Comparison of ENCODE assay signal across 8 cellular contexts in the genomic region with DNA sequence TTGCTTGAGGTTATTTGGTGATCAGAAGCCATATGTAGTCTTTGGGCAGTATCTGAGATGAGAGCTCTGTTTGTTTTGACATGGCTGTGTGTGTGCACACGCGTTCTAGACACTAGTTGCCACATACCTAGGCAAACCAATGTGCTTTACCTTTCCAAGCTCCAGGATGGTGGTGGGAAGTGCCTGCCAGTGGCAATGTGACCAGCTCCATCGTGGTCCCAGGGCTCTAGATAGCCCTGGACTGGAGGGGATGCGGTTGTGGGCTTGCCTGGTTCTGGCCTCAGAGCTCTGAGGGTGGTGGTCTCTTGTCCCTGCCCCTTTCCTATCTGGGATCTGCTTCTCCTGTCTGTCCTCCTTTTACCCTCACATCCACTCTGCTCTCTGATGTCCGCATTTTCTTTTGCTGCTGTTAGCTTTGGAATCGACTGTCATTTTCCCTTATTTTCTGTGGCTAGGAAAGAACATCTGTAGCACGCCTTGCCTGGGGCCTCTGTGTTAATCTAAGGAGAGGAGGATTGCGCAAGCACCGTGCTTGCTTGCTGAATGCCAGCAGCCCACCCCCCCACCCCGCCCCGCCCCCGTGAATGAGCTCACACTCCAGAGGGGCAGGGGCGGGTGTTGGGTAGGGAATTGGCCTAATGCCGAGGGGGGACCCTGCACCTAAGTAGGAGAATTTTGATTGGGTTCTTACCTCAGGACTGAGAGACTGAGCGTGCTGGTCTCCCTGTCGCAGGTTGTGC.
DNase-seq lines count a peak whose midpoint lies in the region; ATAC-seq, FAIRE-seq and TF ChIP-seq lines count a peak whose summit lies in the region.

No MANE protein-coding gene starts in this region.

- H3K36me3 Mint-ChIP-seq in T-helper 2 cell treated with Interferon-gamma antibody and Interleukin-4, amounts not matched to agents 5 μg/mL and 100 μg/mL, for 36 hours (ENCODE audit: low read depth) = peaks cover 12% of the 10 kb centered on the region

- H4K91ac ChIP-seq in H1 (replicated peaks; ENCODE audit: insufficient read length, low read length) = no peak overlapping the region

- H3K36me3 ChIP-seq in Karpas-422 (ENCODE audit: insufficient read depth, low read length) = peaks cover 13% of the 10 kb centered on the region; the same call in 1 of the 2 replicates
- H3K36me3 ChIP-seq in H1 (ENCODE audit: control insufficient read depth in 2 of 4, insufficient read depth in 4 of 4, low read length in 3 of 4) = no peaks in the 10 kb centered on the region
- H3K36me3 ChIP-seq in mucosa of stomach (ENCODE audit: control insufficient read depth, insufficient read depth, low read length) = no peaks in the 10 kb centered on the region

- H3K27me3 ChIP-seq in AG04450 (ENCODE audit: control insufficient read depth, insufficient read depth, low read length) (no peaks in the 10 kb centered on the region), Karpas-422 (ENCODE audit: low read length) (no peaks in the 10 kb centered on the region), H1 (replicated peaks in 1 of 4; ENCODE audit: control insufficient read depth in 3 of 4, extremely low read depth in 1 of 4, insufficient read depth in 3 of 4, low read length in 3 of 4) (no peaks in the 10 kb centered on the region), mucosa of stomach (ENCODE audit: control insufficient read depth, insufficient read depth, low read length) (no peaks in the 10 kb centered on the region)

- H2BK15ac ChIP-seq in H1 (ENCODE audit: low read length) = peak overlapping the region; percentile 19; the same call in 1 of the 2 replicates

- H3K79me1 ChIP-seq in H1 (ENCODE audit: low read depth, low read length) = peaks cover 21% of the 10 kb centered on the region

- DNase-seq in AG04450 (ENCODE audit: low read depth, low spot score) (peak; percentile 55), Karpas-422 (no peak), H1 (ENCODE audit: low read depth in 1 of 2, low spot score in 2 of 2) (peak in 1 of 2 experiments; percentile 54), GM13976 (ENCODE audit: low spot score) (no peak)
- no peak for DNase-seq in T-helper 2 cell treated with Interferon-gamma antibody and Interleukin-4, amounts not matched to agents 5 μg/mL and 100 μg/mL, for 36 hours (ENCODE audit: low spot score)

- no peak overlapping the region for H3K27ac Mint-ChIP-seq in T-helper 2 cell treated with Interferon-gamma antibody and Interleukin-4, amounts not matched to agents 5 μg/mL and 100 μg/mL, for 36 hours

- H3K9me3 ChIP-seq in AG04450 (ENCODE audit: control insufficient read depth, insufficient read depth, low read length) (no peaks in the 10 kb centered on the region), Karpas-422 (ENCODE audit: low read length) (no peaks in the 10 kb centered on the region), H1 (ENCODE audit: insufficient read depth in 2 of 2, low read depth in 1 of 2, low read length in 1 of 2) (no peaks in the 10 kb centered on the region), mucosa of stomach (ENCODE audit: control insufficient read depth, low read length) (no peaks in the 10 kb centered on the region)

- H3K4me1 ChIP-seq in Karpas-422 (ENCODE audit: low read length) (peaks cover 96% of the 10 kb centered on the region), H1 (replicated peaks in 1 of 4; ENCODE audit: control insufficient read depth in 3 of 4, insufficient read depth in 4 of 4, low read length in 3 of 4) (peaks cover under 1 to 23% (median 17%) of the 10 kb centered on the region in 4 experiments), mucosa of stomach (ENCODE audit: control insufficient read depth, insufficient read depth, low read length) (peaks cover 18% of the 10 kb centered on the region)

- H3K14ac ChIP-seq in H1 (ENCODE audit: insufficient read length) = no peak overlapping the region

- H3K23me2 ChIP-seq in H1 (ENCODE audit: low read depth, low read length) = no peaks in the 10 kb centered on the region; the same call in 1 of the 2 replicates

- H3K27me3 Mint-ChIP-seq in T-helper 2 cell treated with Interferon-gamma antibody and Interleukin-4, amounts not matched to agents 5 μg/mL and 100 μg/mL, for 36 hours (ENCODE audit: low read depth) = no peaks in the 10 kb centered on the region

- peak overlapping the region; percentile 17 for H3K18ac ChIP-seq in H1 (ENCODE audit: extremely low read depth, low read length)

- no peak for TF ChIP-seq CTCF in AG04450 (IDR thresholded peaks at IDR 0.05; ENCODE audit: low read depth, low read length)
- no peak for TF ChIP-seq CTCF in H1 (IDR thresholded peaks at IDR 0.05; ENCODE audit: control extremely low read depth in 1 of 3, insufficient read depth in 1 of 3, low read depth in 1 of 3, low read length in 3 of 3)
- no peak for TF ChIP-seq CTCF in GM13976 (IDR thresholded peaks at IDR 0.05; ENCODE audit: borderline replicate concordance, control extremely low read depth, extremely low read depth, insufficient read depth, missing control alignments)

- H2AK5ac ChIP-seq in H1 (ENCODE audit: low read depth, low read length) = peak overlapping the region; percentile 99

- H3K9ac ChIP-seq in Karpas-422 (ENCODE audit: low read length) = peak overlapping the region; percentile 19; the same call in 1 of the 2 replicates
- peak overlapping the region in 1 of 4 experiments; percentile 20; a peak in 1 of 7 replicates for H3K9ac ChIP-seq in H1 (replicated peaks in 1 of 4; ENCODE audit: extremely low read depth in 1 of 4, low read depth in 3 of 4, low read length in 3 of 4)
- H3K9ac ChIP-seq in mucosa of stomach (ENCODE audit: low read length) = peak overlapping the region; percentile 18

- H2AFZ ChIP-seq in Karpas-422 (ENCODE audit: low read length) (no peak overlapping the region), H1 (ENCODE audit: low read length) (no peak overlapping the region)

- peak overlapping the region; percentile 96 for H2BK12ac ChIP-seq in H1 (ENCODE audit: low read depth, low read length)

- H3K4me1 Mint-ChIP-seq in T-helper 2 cell treated with Interferon-gamma antibody and Interleukin-4, amounts not matched to agents 5 μg/mL and 100 μg/mL, for 36 hours (ENCODE audit: low read depth) = peaks cover 38% of the 10 kb centered on the region

- no peak overlapping the region for H3K56ac ChIP-seq in H1 (replicated peaks; ENCODE audit: insufficient read length, low read depth, low read length)

- in situ Hi-C loops in GM13976 (cut with MboI; ENCODE audit: low sequenced_read_pairs, unreplicated experiment) = loop anchor here (25.0 kb wide), 1 partner anchor 292 kb away; a partner anchor contains a TSS

- H2BK5ac ChIP-seq in H1 (ENCODE audit: low read depth, low read length) = peak overlapping the region; percentile 62; the same call in 1 of the 2 replicates

- peak overlapping the region; percentile 80 for H3K27ac ChIP-seq in AG04450 (ENCODE audit: low read depth, low read length)
- peak overlapping the region; percentile 85 for H3K27ac ChIP-seq in Karpas-422 (ENCODE audit: low read length)
- no peak overlapping the region for H3K27ac ChIP-seq in H1 (ENCODE audit: low read depth, low read length)

- H3K9me3 Mint-ChIP-seq in T-helper 2 cell treated with Interferon-gamma antibody and Interleukin-4, amounts not matched to agents 5 μg/mL and 100 μg/mL, for 36 hours = no peaks in the 10 kb centered on the region

- H3K79me2 ChIP-seq in Karpas-422 (ENCODE audit: low read length) = peaks cover 96% of the 10 kb centered on the region
- H3K79me2 ChIP-seq in H1 (ENCODE audit: control insufficient read depth in 1 of 2, insufficient read depth in 2 of 2, low read length in 2 of 2) = peaks cover 0 to 91% of the 10 kb centered on the region in 2 experiments; a peak in 3 of 4 replicates

- POLR2A ChIA-PET in AG04450 (lab: Yijun Ruan, JAX) (interaction anchor here (1.2 kb wide), 1 partner anchor 51 kb away, joined by 3 read pairs; no protein-coding TSS in a partner anchor), H1 (lab: Charles Lee; ENCODE audit: partially characterized antibody) (interaction anchor here (1.1 to 1.3 kb wide), 2 partner anchors 10 to 43 kb away, joined by 3 read pairs; no protein-coding TSS in a partner anchor)

- H4K20me1 ChIP-seq in Karpas-422 (ENCODE audit: insufficient read depth, low read depth, low read length) (peaks cover 5% of the 10 kb centered on the region; the same call in 1 of the 2 replicates), H1 (replicated peaks in 1 of 2; ENCODE audit: control insufficient read depth in 1 of 2, insufficient read depth in 2 of 2, low read length in 2 of 2) (peaks cover 13 to 28% of the 10 kb centered on the region in 2 experiments)

- H4K8ac ChIP-seq in H1 (ENCODE audit: extremely low read depth, insufficient read depth, low read length) = no peak overlapping the region

- no peak for TF ChIP-seq RAD21 in H1 (IDR thresholded peaks at IDR 0.05 in 1 of 2, conservative IDR thresholded peaks at IDR 0.05 in 1 of 2; ENCODE audit: low read depth in 2 of 2, low read length in 2 of 2)

- peak overlapping the region; percentile 29; the same call in 1 of the 2 replicates for H2BK20ac ChIP-seq in H1 (ENCODE audit: low read length)

- no peak for ATAC-seq in HG03442 (IDR thresholded peaks at IDR 0.05; ENCODE audit: unreplicated experiment)
- no peak for ATAC-seq in GM19452 (IDR thresholded peaks at IDR 0.05; ENCODE audit: unreplicated experiment)

- FAIRE-seq in H1 (lab: Jason Lieb, UNC) = no peak

- TF ChIP-seq POLR2A in H1 (IDR thresholded peaks at IDR 0.05; ENCODE audit: control extremely low read depth in 1 of 2, low read depth in 2 of 2, low read length in 2 of 2) = no peak

- H4K5ac ChIP-seq in H1 (ENCODE audit: insufficient read length, low read depth, low read length) = no peak overlapping the region

- peak overlapping the region; percentile 5 for H3K4ac ChIP-seq in H1 (replicated peaks; ENCODE audit: insufficient read length, low read depth, low read length)

- whole genome bisulfite sequencing in H1 (ENCODE audit: extremely low coverage in 1 of 2, insufficient coverage in 1 of 2, insufficient read length in 1 of 2, insufficient replicate concordance in 2 of 2, low coverage in 1 of 2, low lambda C conversion rate in 2 of 2, missing lambda C conversion rate in 1 of 2), 2 experiments = 32% methylated on average over 16 of the region's 16 CpGs; no CpG with 5 or more reads in 1 of the 2 experiments

- peak overlapping the region; percentile 59 for H3K4me2 ChIP-seq in Karpas-422 (ENCODE audit: low read depth, low read length, poor library complexity, severe bottlenecking)
- peak overlapping the region; percentile 61 to 71 for H3K4me2 ChIP-seq in H1 (ENCODE audit: insufficient read depth in 1 of 2, low read depth in 2 of 2, low read length in 2 of 2)

- no peak overlapping the region for H3K4me3 Mint-ChIP-seq in T-helper 2 cell treated with Interferon-gamma antibody and Interleukin-4, amounts not matched to agents 5 μg/mL and 100 μg/mL, for 36 hours

- H3K4me3 ChIP-seq in AG04450 (ENCODE audit: low read depth, low read length) = peak overlapping the region; percentile 48
- peak overlapping the region; percentile 14; the same call in 1 of the 2 replicates for H3K4me3 ChIP-seq in Karpas-422 (ENCODE audit: low read length)
- H3K4me3 ChIP-seq in H1 (ENCODE audit: extremely low read depth in 1 of 4, insufficient read depth in 2 of 4, low read depth in 3 of 4, low read length in 4 of 4) = peak overlapping the region in 2 of 4 experiments; percentile 5 to 12; a peak in 3 of 8 replicates
- H3K4me3 ChIP-seq in mucosa of stomach (ENCODE audit: low read length) = no peak overlapping the region

- no peaks in the 10 kb centered on the region for H3K9me2 ChIP-seq in Karpas-422 (replicated peaks; ENCODE audit: insufficient read depth, low read length)

- TF ChIP-seq EP300 in H1 (IDR thresholded peaks at IDR 0.05; ENCODE audit: borderline replicate concordance in 1 of 2, low read depth in 2 of 2, low read length in 2 of 2) = no peak

- H3K23ac ChIP-seq in H1 (ENCODE audit: insufficient read length) = no peak overlapping the region

- CTCF ChIA-PET in AG04450 (lab: Charles Lee) (interaction anchor here (1.0 to 2.2 kb wide), 2 partner anchors 12 to 137 kb away, joined by 3 to 11 read pairs; no protein-coding TSS in a partner anchor), H1 (lab: Charles Lee; ENCODE audit: partially characterized antibody) (interaction anchor here (0.8 to 1.4 kb wide), 4 partner anchors 12 to 155 kb away, joined by 3 to 4 read pairs (median 3); no protein-coding TSS in a partner anchor)

- H2BK120ac ChIP-seq in H1 (replicated peaks; ENCODE audit: low read depth, low read length) = no peak overlapping the region
